Comparison of ENCODE assay signal across 11 cellular contexts in genomic region chr6:142377112-142377848, GRCh38.
DNase-seq lines count a peak whose midpoint lies in the region; ATAC-seq, FAIRE-seq and TF ChIP-seq lines count a peak whose summit lies in the region.
"Had no signal": no experiment of that assay in that cellular context is flagged by ENCODE, and none has a peak within 500 bp of the region (broad histone marks: within the 10 kb centered on the region; RNA-seq: fewer than 3 reads in every experiment).

No MANE protein-coding gene starts in this region.

- H3K27ac ChIP-seq in K562 (ENCODE audit: extremely low read depth, low read depth, low read length) = no peak overlapping the region
- H3K27ac ChIP-seq in mesodermal cell (ENCODE audit: low read depth, low read length, severe bottlenecking) = peak overlapping the region; percentile 92

- WGBS in K562 (ENCODE audit: insufficient coverage, low coverage, missing lambda C conversion rate) = 1% methylated on average over 11 of the region's 11 CpGs
- WGBS in mesodermal cell (ENCODE audit: insufficient coverage in 2 of 2), 2 experiments = 37 to 73% methylated on average over 3 to 7 of the region's 11 CpGs

- TF ChIP-seq RAD21 in K562 (CRISPR knock-in tag; conservative IDR thresholded peaks at IDR 0.05 in 1 of 2, IDR thresholded peaks at IDR 0.05 in 1 of 2) = no peak

- TF ChIP-seq POLR2A in K562 (conservative IDR thresholded peaks at IDR 0.05) = no peak

- H3K9me3 ChIP-seq in MG63 (no peaks in the 10 kb centered on the region), K562 (replicated peaks; ENCODE audit: control insufficient read depth, insufficient read depth, low read depth, low read length) (no peaks in the 10 kb centered on the region), mesodermal cell (ENCODE audit: control insufficient read depth, low read length) (no peaks in the 10 kb centered on the region)

- H2AFZ ChIP-seq in K562 (ENCODE audit: low read depth, low read length) = no peak overlapping the region

- H3K27me3 ChIP-seq in MG63 (no peaks in the 10 kb centered on the region), K562 (ENCODE audit: control insufficient read depth in 2 of 2, insufficient read depth in 2 of 2, low read length in 2 of 2) (no peaks in the 10 kb centered on the region)

- no peak overlapping the region for H3K4me2 ChIP-seq in K562 (ENCODE audit: insufficient read depth, low read length)

- intact Hi-C loops in K562 (cut with micrococcal nuclease) = no loop called here

- no peaks in the 10 kb centered on the region for H3K79me2 ChIP-seq in K562 (ENCODE audit: control insufficient read depth, insufficient read depth, low read length)

- no peak overlapping the region for H3K9ac ChIP-seq in K562 (ENCODE audit: insufficient read depth in 1 of 2, low read depth in 2 of 2, low read length in 2 of 2)

- TF ChIP-seq CTCF in K562 (IDR thresholded peaks at IDR 0.05 in 2 of 3, conservative IDR thresholded peaks at IDR 0.05 in 1 of 3; ENCODE audit: insufficient read depth in 2 of 3, low read depth in 1 of 3, low read length in 3 of 3) = no peak

- H3K36me3 ChIP-seq in MG63 = no peaks in the 10 kb centered on the region
- no peaks in the 10 kb centered on the region for H3K36me3 ChIP-seq in K562 (ENCODE audit: control insufficient read depth, insufficient read depth, low read length)
- H3K36me3 ChIP-seq in mesodermal cell (ENCODE audit: control insufficient read depth, insufficient read depth, low read length) = peaks cover 8% of the 10 kb centered on the region

- no peak for FAIRE-seq in K562 (lab: Jason Lieb, UNC)
- FAIRE-seq: small intestine had no signal

- CTCF ChIA-PET in K562 (lab: Yijun Ruan, JAX; ENCODE audit: low intra/inter-chr PET ratio) = no interaction called here

- H4K20me1 ChIP-seq in K562 (replicated peaks; ENCODE audit: control insufficient read depth, insufficient read depth, low read length) = no peaks in the 10 kb centered on the region

- ATAC-seq in K562 (peak; percentile 79), GM19467 (IDR thresholded peaks at IDR 0.05; ENCODE audit: unreplicated experiment) (no peak)

- H3K9me1 ChIP-seq in K562 (ENCODE audit: control insufficient read depth, insufficient read depth, low read length) = no peaks in the 10 kb centered on the region

- no peak for TF ChIP-seq EP300 in K562 (IDR thresholded peaks at IDR 0.05; ENCODE audit: low read length)

- H3K4me1 ChIP-seq in K562 (replicated peaks in 1 of 2; ENCODE audit: control insufficient read depth in 2 of 2, insufficient read depth in 2 of 2, low read length in 2 of 2) (no peaks in the 10 kb centered on the region; a peak in 1 of 5 replicates), mesodermal cell (ENCODE audit: control insufficient read depth, insufficient read depth, low read length, poor library complexity, severe bottlenecking) (peaks cover 68% of the 10 kb centered on the region)

- DNase-seq in DMS79 (lab: John Stamatoyannopoulos, UW) (peak; percentile 20), MG63 (peak; percentile 13), K562 (ENCODE audit: extremely low read depth in 1 of 4, low spot score in 3 of 4) (peak in 2 of 4 experiments; percentile 13 to 21), NCI-H2029 (lab: John Stamatoyannopoulos, UW) (no peak), cerebellar nuclear complex (lab: John Stamatoyannopoulos, UW) (no peak)
- no peak for DNase-seq in activated T-cell treated with anti-CD3 and anti-CD28 coated beads, Interleukin-2, amount 50 U/mL, for 1 hour
- DNase-seq: activated B cell treated with CpG ODN at 0.5 μM for 24 hours, NCI-H1048, small intestine had no signal

- H3K4me3 ChIP-seq in MG63 = no peak overlapping the region
- H3K4me3 ChIP-seq in K562 = no peak overlapping the region
- no peak overlapping the region for H3K4me3 ChIP-seq in mesodermal cell (ENCODE audit: extremely low read depth, insufficient read depth, low read length, poor library complexity, severe bottlenecking)

- no TSS peak for BruUV-seq in K562 (replicated peaks; lab: Mats Ljungman, UMichigan)

- POLR2A ChIA-PET in K562 (lab: Yijun Ruan, JAX) = no interaction called here

- in situ Hi-C loops in K562 (cut with MboI) = no loop called here

TF ChIP-seq in K562, 482 proteins besides CTCF, POLR2A, EP300 and RAD21:
- TF ChIP-seq NR4A1 (CRISPR knock-in tag; IDR thresholded peaks at IDR 0.05) = no peak
- TF ChIP-seq NR4A1 (tag; IDR thresholded peaks at IDR 0.05) = no peak
- no peak for TF ChIP-seq NR2C1 (IDR thresholded peaks at IDR 0.05)
- TF ChIP-seq NR2C1 (tag; IDR thresholded peaks at IDR 0.05) = no peak
- no peak for TF ChIP-seq HNRNPK (IDR thresholded peaks at IDR 0.05; ENCODE audit: low read depth, low read length, poor library complexity, severe bottlenecking)
- no peak for TF ChIP-seq WHSC1 (IDR thresholded peaks at IDR 0.05; ENCODE audit: low read length)
- TF ChIP-seq HNRNPUL1 (IDR thresholded peaks at IDR 0.05; ENCODE audit: low read length) = no peak
- TF ChIP-seq CBFB (CRISPR knock-in tag; IDR thresholded peaks at IDR 0.05) = no peak

Comparison
In these comparisons a context has a peak if more than half of its experiments do, and no peak if none do; other contexts are left out.
1. DNase-seq: peak in DMS79 (single experiment) and MG63 (single experiment); none in activated T-cell treated with anti-CD3 and anti-CD28 coated beads, Interleukin-2, amount 50 U/mL, for 1 hour (single experiment), NCI-H2029 (single experiment) and cerebellar nuclear complex (0 of 2).